In genomic region chr5:139335811-139336210, GRCh38 we compare ENCODE assay signal across 1 cellular context.
TF ChIP-seq lines count a peak whose summit lies in the region.

No MANE protein-coding gene starts in this region.

TF ChIP-seq in K562, 482 proteins besides CTCF, POLR2A, EP300 and RAD21:
- TF ChIP-seq SMAD1 (IDR thresholded peaks at IDR 0.05; ENCODE audit: low read depth, low read length, partially characterized antibody) (peak; percentile 30), MEIS2 (IDR thresholded peaks at IDR 0.05; ENCODE audit: partially characterized antibody) (no peak), SAFB (IDR thresholded peaks at IDR 0.05; ENCODE audit: borderline replicate concordance, low read depth, low read length) (no peak)
TF ChIP-seq in K562: peak in this region for 1.
